In the genomic region with DNA sequence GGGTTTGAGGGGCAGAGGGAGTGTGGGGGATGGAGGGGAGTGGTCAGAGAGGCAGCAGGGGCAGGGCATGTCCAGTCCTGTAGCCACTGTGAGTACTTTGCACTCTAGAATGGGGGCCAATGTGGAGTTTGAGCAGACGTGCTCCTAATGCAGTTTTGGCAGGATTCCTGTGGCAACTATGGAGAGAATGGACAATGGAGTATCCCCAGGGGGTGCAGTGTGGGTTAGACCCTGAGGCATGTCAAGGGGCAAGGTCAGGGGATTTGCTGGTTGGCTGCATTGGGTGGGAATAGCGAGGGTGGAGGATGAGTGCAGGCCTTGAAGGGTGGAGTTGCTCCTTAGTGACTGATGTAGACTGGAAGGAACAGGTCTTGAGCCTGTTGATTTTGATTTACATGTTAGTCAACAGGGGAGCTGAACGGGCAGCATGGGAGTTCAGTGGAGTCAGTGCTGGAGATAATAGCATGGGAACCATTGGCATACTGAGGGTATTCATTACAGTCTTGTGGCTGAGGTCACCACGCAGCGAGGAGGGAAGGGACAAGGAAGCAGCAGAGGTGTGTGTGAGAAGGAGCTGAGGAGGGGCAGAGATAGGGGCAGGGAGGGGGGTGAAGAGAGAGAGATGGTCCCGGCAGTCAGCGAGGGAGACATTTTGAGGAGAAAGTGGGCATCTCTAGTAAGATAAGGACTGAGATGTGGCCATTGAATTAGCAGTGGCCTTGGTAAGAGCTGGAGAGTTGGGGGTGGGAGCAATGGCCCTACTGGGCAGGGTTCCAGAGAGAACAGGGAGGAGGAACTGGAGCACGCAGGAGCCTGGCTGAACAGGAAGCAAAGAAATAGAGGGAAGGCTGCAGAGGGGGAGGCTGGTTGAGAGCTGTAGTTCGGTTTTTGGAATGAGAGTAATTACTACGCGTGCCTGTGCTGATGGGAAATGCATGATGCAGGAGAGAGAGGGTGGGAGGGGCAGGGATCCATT, we compare ENCODE assay signal across 9 cellular contexts.
A peak's percentile ranks its signal among the peaks of the same experiment; 100 is the strongest.
DNase-seq lines count a peak whose midpoint lies in the region; ATAC-seq and TF ChIP-seq lines count a peak whose summit lies in the region.
"Had no signal": no experiment of that assay in that cellular context is flagged by ENCODE, and none has a peak within 500 bp of the region (broad histone marks: within the 10 kb centered on the region; RNA-seq: fewer than 3 reads in every experiment).

No MANE protein-coding gene starts in this region.

- H3K27me3 Mint-ChIP-seq in activated CD4-positive, alpha-beta T cell treated with anti-CD3 and anti-CD28 coated beads, Interleukin-2, amount 10 ng/mL, durations not matched to agents 7 days and 5 days: no peaks in the 10 kb centered on the region

- TF ChIP-seq CTCF in breast epithelium (IDR thresholded peaks at IDR 0.05) (no peak), right lobe of liver (IDR thresholded peaks at IDR 0.05) (no peak), upper lobe of right lung (IDR thresholded peaks at IDR 0.05) (no peak)

- H3K4me1 Mint-ChIP-seq in activated CD4-positive, alpha-beta T cell treated with anti-CD3 and anti-CD28 coated beads, Interleukin-2, amount 10 ng/mL, durations not matched to agents 7 days and 5 days: peaks cover 73% of the 10 kb centered on the region

- 59% methylated on average over 8 of the region's 11 CpGs for WGBS in right lobe of liver (ENCODE audit: insufficient coverage, low coverage, low lambda C conversion rate, missing lambda C conversion rate)

- no peak for TF ChIP-seq POLR2A in breast epithelium (IDR thresholded peaks at IDR 0.05)
- no peak for TF ChIP-seq POLR2A in right lobe of liver (IDR thresholded peaks at IDR 0.05)

- intact Hi-C loops in breast epithelium (cut with DNase I; ENCODE audit: low total_unique reads) (no loop called here), right lobe of liver (cut with DNase I) (no loop called here), upper lobe of right lung (cut with DNase I) (no loop called here)

- H3K36me3 ChIP-seq in breast epithelium (no peaks in the 10 kb centered on the region), right lobe of liver (no peaks in the 10 kb centered on the region), upper lobe of right lung (no peaks in the 10 kb centered on the region)

- peaks cover 16% of the 10 kb centered on the region for H3K9me3 Mint-ChIP-seq in activated CD4-positive, alpha-beta T cell treated with anti-CD3 and anti-CD28 coated beads, Interleukin-2, amount 10 ng/mL, durations not matched to agents 7 days and 5 days

- H3K27ac Mint-ChIP-seq in activated CD4-positive, alpha-beta T cell treated with anti-CD3 and anti-CD28 coated beads, Interleukin-2, amount 10 ng/mL, durations not matched to agents 7 days and 5 days: peak overlapping the region; percentile 92

- H3K27ac ChIP-seq in breast epithelium (peak overlapping the region; percentile 84 to 88), right lobe of liver (peak overlapping the region in 1 of 3 donors; percentile 12), upper lobe of right lung (peak overlapping the region; percentile 72)

- peaks cover 6 to 13% of the 10 kb centered on the region in 2 donors for H3K9me3 ChIP-seq in breast epithelium
- peaks cover 0 to 3% (median 0%) of the 10 kb centered on the region in 4 donors for H3K9me3 ChIP-seq in right lobe of liver
- peaks cover 10% of the 10 kb centered on the region for H3K9me3 ChIP-seq in upper lobe of right lung

- no peak for DNase-seq in activated CD4-positive, alpha-beta T cell treated with anti-CD3 and anti-CD28 coated beads, Interleukin-2, amount 10 ng/mL, durations not matched to agents 7 days and 5 days
- DNase-seq in activated CD4-positive, alpha-beta T cell treated with anti-CD3 and anti-CD28 coated beads, Interleukin-2, amount 50 U/mL, for 48 hours: no peak
- no peak for DNase-seq in breast epithelium (ENCODE audit: low spot score in 2 of 2)
- DNase-seq in right lobe of liver: peak in 1 of 3 donors; percentile 64
- DNase-seq in upper lobe of right lung: no peak
- no peak for DNase-seq in activated CD4-positive, CD25-positive, alpha-beta regulatory T cell treated with anti-CD3 and anti-CD28 coated beads, Interleukin-2, amount 50 U/mL, for 72 hours
- DNase-seq: activated CD4-positive, CD25-positive, alpha-beta regulatory T cell had no signal

- H3K4me3 Mint-ChIP-seq in activated CD4-positive, alpha-beta T cell treated with anti-CD3 and anti-CD28 coated beads, Interleukin-2, amount 10 ng/mL, durations not matched to agents 7 days and 5 days: no peak overlapping the region

- POLR2A ChIA-PET in activated CD4-positive, alpha-beta T cell treated with anti-CD3 and anti-CD28 coated beads, Interleukin-2, amount 10 ng/mL, durations not matched to agents 7 days and 5 days (lab: Charles Lee): no interaction called here

- peaks cover 41% of the 10 kb centered on the region for H3K36me3 Mint-ChIP-seq in activated CD4-positive, alpha-beta T cell treated with anti-CD3 and anti-CD28 coated beads, Interleukin-2, amount 10 ng/mL, durations not matched to agents 7 days and 5 days (ENCODE audit: low read depth)

- peaks cover 11 to 25% of the 10 kb centered on the region in 2 donors for H3K4me1 ChIP-seq in breast epithelium
- H3K4me1 ChIP-seq in right lobe of liver: peaks cover 0 to 63% (median 19%) of the 10 kb centered on the region in 4 donors
- peaks cover 60% of the 10 kb centered on the region for H3K4me1 ChIP-seq in upper lobe of right lung

- H3K27me3 ChIP-seq in breast epithelium (no peaks in the 10 kb centered on the region), right lobe of liver (no peaks in the 10 kb centered on the region), upper lobe of right lung (no peaks in the 10 kb centered on the region)

- ATAC-seq in right lobe of liver (peak; percentile 21 to 29 (median 23)), upper lobe of right lung (peak; percentile 53), HG02981 (IDR thresholded peaks at IDR 0.05; ENCODE audit: unreplicated experiment) (no peak), HG03521 (IDR thresholded peaks at IDR 0.05; ENCODE audit: unreplicated experiment) (no peak)

- H3K4me3 ChIP-seq in breast epithelium: peak overlapping the region in 1 of 3 donors; percentile 52
- H3K4me3 ChIP-seq in right lobe of liver: no peak overlapping the region
- H3K4me3 ChIP-seq in upper lobe of right lung: no peak overlapping the region

- CTCF ChIA-PET in activated CD4-positive, alpha-beta T cell treated with anti-CD3 and anti-CD28 coated beads, Interleukin-2, amount 10 ng/mL, durations not matched to agents 7 days and 5 days (lab: Charles Lee): interaction anchor here (0.6 kb wide), 1 partner anchor 334 kb away, joined by 4 read pairs; no protein-coding TSS in a partner anchor

Comparison
In these comparisons a context has a peak if more than half of its experiments do, and no peak if none do; other contexts are left out.
1. ATAC-seq: peak in right lobe of liver (4 of 4) and upper lobe of right lung (single experiment); none in HG02981 (single experiment) and HG03521 (single experiment).